ENCODE assay signal across 8 cellular contexts in the genomic region with DNA sequence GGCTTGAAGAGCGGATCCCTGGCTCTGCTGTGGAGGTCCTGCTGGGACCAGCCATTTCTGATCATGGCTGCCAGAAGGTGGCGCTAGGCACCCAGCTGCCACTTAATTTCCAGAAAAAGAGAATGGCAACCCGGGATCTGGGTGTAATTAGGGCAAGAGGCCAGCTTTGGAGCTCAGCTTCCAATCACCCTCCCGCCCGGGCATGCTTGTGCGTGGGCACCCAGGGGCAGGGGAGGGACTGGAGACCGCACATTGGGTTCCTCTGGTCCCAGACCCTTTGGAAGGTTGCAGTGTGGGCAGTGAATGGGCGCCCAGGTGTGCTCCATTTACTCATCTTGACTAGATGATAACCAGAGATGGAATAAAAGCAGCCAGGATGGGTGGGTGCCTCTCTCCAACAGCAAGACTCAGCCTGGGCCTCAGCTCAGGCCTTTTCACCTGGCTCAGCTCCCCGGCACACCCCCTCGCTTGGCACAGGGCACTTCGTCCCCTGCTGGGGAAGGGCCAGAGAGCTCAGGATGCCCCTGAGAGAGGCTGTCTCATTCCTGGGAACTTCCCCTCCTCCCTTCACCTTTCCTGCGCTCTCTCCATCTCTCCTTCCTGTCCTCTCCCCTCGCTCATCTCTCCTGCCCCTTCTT. TPM values are rescaled to one million over a fixed set of nuclear protein-coding genes. Genes with fewer than 3 reads are reported as not detected.
DNase-seq lines count a peak whose midpoint lies in the region; ATAC-seq, FAIRE-seq and TF ChIP-seq lines count a peak whose summit lies in the region.

No MANE protein-coding gene starts in this region.

- TF ChIP-seq CTCF in AG10803 (conservative IDR thresholded peaks at IDR 0.05; ENCODE audit: low read length): peak; percentile 77
- peak; percentile 81 to 93 (median 86) for TF ChIP-seq CTCF in prostate gland (IDR thresholded peaks at IDR 0.05)

- no peak overlapping the region for H3K27ac Mint-ChIP-seq in activated naive CD4-positive, alpha-beta T cell treated with anti-CD3 and anti-CD28 coated beads, Interleukin-2, amount 50 U/mL, for 72 hours

- TF ChIP-seq POLR2A in GM12892 (IDR thresholded peaks at IDR 0.05; ENCODE audit: low read depth, low read length): no peak
- no peak for TF ChIP-seq POLR2A in prostate gland (IDR thresholded peaks at IDR 0.05)

- H3K9me3 ChIP-seq in prostate gland: no peaks in the 10 kb centered on the region

- H3K4me3 ChIP-seq in AG10803 (ENCODE audit: low read length): no peak overlapping the region
- no peak overlapping the region for H3K4me3 ChIP-seq in prostate gland

- no peak overlapping the region for H3K27ac ChIP-seq in prostate gland

- DNase-seq in AG10803 (ENCODE audit: low read depth): peak; percentile 52
- DNase-seq in GM12892 (ENCODE audit: insufficient read length): peak; percentile 61
- DNase-seq in NCI-H226: peak; percentile 39
- DNase-seq in activated naive CD4-positive, alpha-beta T cell treated with anti-CD3 and anti-CD28 coated beads, Interleukin-2, amount 50 U/mL, for 72 hours (ENCODE audit: low spot score in 2 of 2): peak in 1 of 2 donors; percentile 65
- peak; percentile 47 to 86 (median 74) for DNase-seq in head of caudate nucleus
- peak; percentile 45 for DNase-seq in prostate gland (ENCODE audit: low spot score)
- DNase-seq in cerebellar nuclear complex (lab: John Stamatoyannopoulos, UW): no peak
- DNase-seq in mesenteric fat pad (ENCODE audit: low spot score): no peak

- H3K4me1 ChIP-seq in prostate gland (replicated peaks): no peaks in the 10 kb centered on the region

- H3K27me3 ChIP-seq in prostate gland (replicated peaks; ENCODE audit: insufficient read depth): no peaks in the 10 kb centered on the region

- intact Hi-C loops in head of caudate nucleus (cut with DNase I) (loop anchor here (5.0 to 10.0 kb wide), 4 partner anchors 73 to 273 kb away; partner anchors contain the start of gene TACR2), prostate gland (cut with DNase I) (loop anchor here (2.0 to 5.0 kb wide), 4 partner anchors 73 to 407 kb away; no protein-coding TSS in a partner anchor)

- H3K36me3 ChIP-seq in prostate gland: no peaks in the 10 kb centered on the region

- WGBS in prostate gland: 49% methylated on average over 12 of the region's 13 CpGs

- no peak for FAIRE-seq in GM12892 (lab: Jason Lieb, UNC)

- H3K36me3 Mint-ChIP-seq in activated naive CD4-positive, alpha-beta T cell treated with anti-CD3 and anti-CD28 coated beads, Interleukin-2, amount 50 U/mL, for 72 hours: no peaks in the 10 kb centered on the region

- ATAC-seq in activated naive CD4-positive, alpha-beta T cell treated with anti-CD3 and anti-CD28 coated beads, Interleukin-2, amount 50 U/mL, for 72 hours: peak; percentile 49 to 67

- no peaks in the 10 kb centered on the region for H3K9me3 Mint-ChIP-seq in activated naive CD4-positive, alpha-beta T cell treated with anti-CD3 and anti-CD28 coated beads, Interleukin-2, amount 50 U/mL, for 72 hours

RNA-seq across cellular contexts. Expression of gene FAM241B, which starts 14.7 kb away (rescaled TPM):
- polyA plus RNA-seq in GM12892 (2012; ENCODE audit: missing spikeins): not detected
- total RNA-seq in activated naive CD4-positive, alpha-beta T cell treated with anti-CD3 and anti-CD28 coated beads, Interleukin-2, amount 50 U/mL, for 72 hours: 10 to 100 TPM in 1 of 2 donors, 1 to 10 TPM in 1; 9.0 to 29.8 TPM
- 10 to 100 TPM in 1 of 2 donors, 1 to 10 TPM in 1; 6.8 to 13.4 TPM for total RNA-seq in prostate gland
- 2.6 TPM for total RNA-seq in mesenteric fat pad

Comparison
In these comparisons a context has a peak if more than half of its experiments do, and no peak if none do; other contexts are left out.
1. DNase-seq: peak in AG10803 (single experiment), GM12892 (single experiment), NCI-H226 (single experiment), head of caudate nucleus (42 of 42) and prostate gland (single experiment); none in cerebellar nuclear complex (0 of 2) and mesenteric fat pad (single experiment).